Comparison of ENCODE assay signal across 11 cellular contexts in the genomic region with DNA sequence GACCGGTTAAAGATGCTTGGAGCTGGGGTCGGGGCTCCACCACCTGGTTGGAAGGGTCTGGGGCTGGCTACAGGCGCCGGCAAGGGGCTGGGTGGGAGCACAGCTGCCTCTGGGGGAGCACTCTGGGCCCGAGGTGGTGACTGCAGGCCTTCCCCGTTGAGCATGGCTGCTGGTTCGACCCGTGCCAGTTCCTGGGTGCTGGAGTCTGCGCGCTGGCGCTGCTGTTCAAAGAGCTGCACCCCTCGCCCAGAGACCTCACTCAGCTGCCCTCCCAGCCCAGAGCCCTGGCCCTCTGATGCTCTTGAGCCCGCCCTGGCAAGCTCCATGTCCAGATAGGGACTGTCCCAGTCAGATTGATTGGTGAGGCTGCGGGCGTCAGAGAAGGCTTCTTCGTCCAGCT. TPM values are rescaled to one million over a fixed set of nuclear protein-coding genes. Genes with fewer than 3 reads are reported as not detected.
DNase-seq lines count a peak whose midpoint lies in the region; ATAC-seq and TF ChIP-seq lines count a peak whose summit lies in the region.
"Had no signal": no experiment of that assay in that cellular context is flagged by ENCODE, and none has a peak within 500 bp of the region (broad histone marks: within the 10 kb centered on the region; RNA-seq: fewer than 3 reads in every experiment).

No MANE protein-coding gene starts in this region.

- H3K4me3 ChIP-seq in esophagus muscularis mucosa, result peak overlapping the region; percentile 68 to 79 (median 78)
- H3K4me3 ChIP-seq in upper lobe of right lung, result peak overlapping the region; percentile 70

- peaks cover 23 to 44% (median 28%) of the 10 kb centered on the region in 4 donors for H3K4me1 ChIP-seq in esophagus muscularis mucosa
- peaks cover 21% of the 10 kb centered on the region for H3K4me1 ChIP-seq in upper lobe of right lung

- no peak for ATAC-seq in activated T-cell treated with anti-CD3 and anti-CD28 coated beads, Interleukin-2, amount 50 U/mL, for 4 hours
- ATAC-seq in naive B cell (ENCODE audit: low read depth in 2 of 2) (no peak), upper lobe of right lung (no peak)

- H3K9me3 ChIP-seq in esophagus muscularis mucosa (no peaks in the 10 kb centered on the region), upper lobe of right lung (no peaks in the 10 kb centered on the region)

- peaks cover 7% of the 10 kb centered on the region for H3K4me1 Mint-ChIP-seq in activated T-cell treated with anti-CD3 and anti-CD28 coated beads, Interleukin-2, amount 50 U/mL, for 4 hours (ENCODE audit: low read depth)
- H3K4me1 Mint-ChIP-seq in naive B cell, result peaks cover 15 to 35% (median 28%) of the 10 kb centered on the region in 3 donors

- no peaks in the 10 kb centered on the region for H3K36me3 Mint-ChIP-seq in activated T-cell treated with anti-CD3 and anti-CD28 coated beads, Interleukin-2, amount 50 U/mL, for 4 hours (ENCODE audit: insufficient read depth)
- no peaks in the 10 kb centered on the region for H3K36me3 Mint-ChIP-seq in naive B cell

- TF ChIP-seq EP300 in esophagus muscularis mucosa (IDR thresholded peaks at IDR 0.05), result no peak

- peaks cover 9% of the 10 kb centered on the region for H3K27me3 Mint-ChIP-seq in activated T-cell treated with anti-CD3 and anti-CD28 coated beads, Interleukin-2, amount 50 U/mL, for 4 hours (ENCODE audit: low read depth)
- peaks cover 5 to 16% (median 8%) of the 10 kb centered on the region in 3 donors for H3K27me3 Mint-ChIP-seq in naive B cell

- TF ChIP-seq CTCF in esophagus muscularis mucosa (IDR thresholded peaks at IDR 0.05) (no peak), upper lobe of right lung (IDR thresholded peaks at IDR 0.05) (no peak)

- peaks cover 0 to 3% (median 0%) of the 10 kb centered on the region in 4 donors for H3K36me3 ChIP-seq in esophagus muscularis mucosa
- H3K36me3 ChIP-seq in upper lobe of right lung, result no peaks in the 10 kb centered on the region

- H3K4me3 Mint-ChIP-seq in activated T-cell treated with anti-CD3 and anti-CD28 coated beads, Interleukin-2, amount 50 U/mL, for 4 hours, result peak overlapping the region; percentile 66
- H3K4me3 Mint-ChIP-seq in naive B cell, result peak overlapping the region; percentile 65 to 90 (median 80)

- WGBS in esophagus muscularis mucosa, result 40% methylated on average over 12 of the region's 16 CpGs

- H3K9me3 Mint-ChIP-seq in activated T-cell treated with anti-CD3 and anti-CD28 coated beads, Interleukin-2, amount 50 U/mL, for 4 hours, result no peaks in the 10 kb centered on the region
- H3K9me3 Mint-ChIP-seq in naive B cell, result no peaks in the 10 kb centered on the region

- H3K27ac Mint-ChIP-seq in naive B cell, result no peak overlapping the region

- intact Hi-C loops in esophagus muscularis mucosa (cut with DNase I), result no loop called here
- intact Hi-C loops in upper lobe of right lung (cut with DNase I), result loop anchor here (5.0 kb wide), 1 partner anchor 121 kb away; no protein-coding TSS in a partner anchor

- TF ChIP-seq POLR2A in esophagus muscularis mucosa (IDR thresholded peaks at IDR 0.05; ENCODE audit: low read depth), result no peak

- H3K27ac ChIP-seq in esophagus muscularis mucosa (replicated peaks in 1 of 4), result peak overlapping the region; percentile 59 to 69 (median 64)
- H3K27ac ChIP-seq in upper lobe of right lung, result peak overlapping the region; percentile 51
- H3K27ac ChIP-seq: C4-2B had no signal

- no peaks in the 10 kb centered on the region for H3K27me3 ChIP-seq in esophagus muscularis mucosa
- no peaks in the 10 kb centered on the region for H3K27me3 ChIP-seq in upper lobe of right lung

- no peak for DNase-seq in activated T-cell treated with anti-CD3 and anti-CD28 coated beads, Interleukin-2, amount 50 U/mL, for 4 hours
- no peak for DNase-seq in activated T-cell treated with anti-CD3 and anti-CD28 coated beads, Interleukin-2, amount 50 U/mL, for 48 hours
- DNase-seq in esophagus muscularis mucosa (ENCODE audit: extremely low spot score) (no peak), naive B cell (no peak), upper lobe of right lung (no peak), LoVo (ENCODE audit: low spot score) (no peak), NCI-H1694 treated with DMSO at 0.1 percent for 48 hours (lab: John Stamatoyannopoulos, UW) (no peak), islet precursor cell (no peak)

RNA-seq across cellular contexts. Expression of gene MYOZ1, which starts 7.0 kb away (rescaled TPM):
- not detected for total RNA-seq in activated T-cell treated with anti-CD3 and anti-CD28 coated beads, Interleukin-2, amount 50 U/mL, for 4 hours
- total RNA-seq in esophagus muscularis mucosa, result under 1 TPM in 2 of 4 donors, not detected in 2; 0.17 to 0.29 TPM
- polyA plus RNA-seq in naive B cell (ENCODE audit: low read depth in 6 of 6), result not detected
- total RNA-seq in upper lobe of right lung, result 5.2 TPM
- total RNA-seq: LHCN-M2; T-helper 2 cell treated with Interferon-gamma antibody and Interleukin-4, amounts not matched to agents 100 ng/mL and 5 ng/mL, for 36 hours had no signal

RNA-seq across cellular contexts. Expression of gene SYNPO2L, which starts 7.6 kb away (rescaled TPM):
- under 1 TPM in 1 of 3 donors, not detected in 2; 0.18 TPM for total RNA-seq in activated T-cell treated with anti-CD3 and anti-CD28 coated beads, Interleukin-2, amount 50 U/mL, for 4 hours
- total RNA-seq in esophagus muscularis mucosa (not detected), upper lobe of right lung (5.9 TPM)
- not detected for polyA plus RNA-seq in naive B cell (ENCODE audit: low read depth in 6 of 6)

RNA-seq across cellular contexts. Expression of gene AGAP5, which starts 49.7 kb away (rescaled TPM):
- 1 to 10 TPM; 4.2 to 8.2 (median 5.6) TPM for total RNA-seq in activated T-cell treated with anti-CD3 and anti-CD28 coated beads, Interleukin-2, amount 50 U/mL, for 4 hours
- total RNA-seq in esophagus muscularis mucosa (1 to 10 TPM; 2.3 to 6.6 (median 2.8) TPM), upper lobe of right lung (9.8 TPM)
- under 1 TPM in 1 of 6 donors, not detected in 5; 0.35 TPM for polyA plus RNA-seq in naive B cell (ENCODE audit: low read depth in 6 of 6)

RNA-seq across cellular contexts. Expression of gene USP54, which starts 57.1 kb away (rescaled TPM):
- 10 to 100 TPM in 2 of 3 donors, 1 to 10 TPM in 1; 8.8 to 11.9 (median 10.5) TPM for total RNA-seq in activated T-cell treated with anti-CD3 and anti-CD28 coated beads, Interleukin-2, amount 50 U/mL, for 4 hours
- total RNA-seq in esophagus muscularis mucosa, result 10 to 100 TPM; 45.6 to 54.8 (median 46.7) TPM
- 1 to 10 TPM in 2 of 6 donors, under 1 TPM in 3, not detected in 1; 0.90 to 2.3 (median 1.00) TPM for polyA plus RNA-seq in naive B cell (ENCODE audit: low read depth in 6 of 6)
- 114 TPM for total RNA-seq in upper lobe of right lung
